ENCODE assay signal across 1 cellular context in the genomic region with DNA sequence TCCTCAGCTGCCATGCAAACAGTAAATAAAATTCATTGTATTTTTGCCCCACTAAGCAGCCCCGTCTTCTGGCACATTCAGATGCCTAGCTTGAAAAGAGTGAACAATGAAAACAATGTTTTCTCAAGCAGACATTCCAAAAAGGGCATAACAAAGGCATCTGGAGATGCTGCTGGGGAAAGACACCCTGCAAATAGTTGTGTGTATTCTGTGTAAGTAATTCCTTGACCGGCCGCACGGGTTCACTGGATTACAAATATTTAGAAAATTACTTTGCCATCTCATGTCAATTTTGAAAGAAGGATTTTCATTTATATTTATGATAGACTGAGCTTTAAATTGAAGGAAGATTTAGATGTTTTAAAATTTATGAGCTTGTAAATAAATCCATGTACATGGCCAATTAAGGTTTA.
A peak's percentile ranks its signal among the peaks of the same experiment; 100 is the strongest.
TF ChIP-seq lines count a peak whose summit lies in the region.

No MANE protein-coding gene starts in this region.

TF ChIP-seq in H1, 55 proteins besides CTCF, POLR2A, EP300 and RAD21:
- TF ChIP-seq EZH2 (IDR thresholded peaks at IDR 0.05; ENCODE audit: low read depth, low read length, severe bottlenecking) = no peak
- no peak for TF ChIP-seq ASH2L (IDR thresholded peaks at IDR 0.05; ENCODE audit: low read length)
- TF ChIP-seq TEAD4 (IDR thresholded peaks at IDR 0.05; ENCODE audit: low read depth, low read length) = peak; percentile 81; the same call in 1 of the 2 replicates
- TF ChIP-seq MAX (IDR thresholded peaks at IDR 0.05) = no peak
- TF ChIP-seq TCF12 (IDR thresholded peaks at IDR 0.05; ENCODE audit: low read depth, low read length) = 0 out of 2 replicates have a peak, but pooled peaks have one; percentile 50
- TF ChIP-seq POLR2AphosphoS5 (IDR thresholded peaks at IDR 0.05; ENCODE audit: low read depth, low read length) = no peak
- TF ChIP-seq, protein P1, sequence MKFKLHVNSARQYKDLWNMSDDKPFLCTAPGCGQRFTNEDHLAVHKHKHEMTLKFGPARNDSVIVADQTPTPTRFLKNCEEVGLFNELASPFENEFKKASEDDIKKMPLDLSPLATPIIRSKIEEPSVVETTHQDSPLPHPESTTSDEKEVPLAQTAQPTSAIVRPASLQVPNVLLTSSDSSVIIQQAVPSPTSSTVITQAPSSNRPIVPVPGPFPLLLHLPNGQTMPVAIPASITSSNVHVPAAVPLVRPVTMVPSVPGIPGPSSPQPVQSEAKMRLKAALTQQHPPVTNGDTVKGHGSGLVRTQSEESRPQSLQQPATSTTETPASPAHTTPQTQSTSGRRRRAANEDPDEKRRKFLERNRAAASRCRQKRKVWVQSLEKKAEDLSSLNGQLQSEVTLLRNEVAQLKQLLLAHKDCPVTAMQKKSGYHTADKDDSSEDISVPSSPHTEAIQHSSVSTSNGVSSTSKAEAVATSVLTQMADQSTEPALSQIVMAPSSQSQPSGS (IDR thresholded peaks at IDR 0.05; ENCODE audit: low read length) = no peak
- TF ChIP-seq FOSL1 (IDR thresholded peaks at IDR 0.05; ENCODE audit: insufficient read depth, low read depth, low read length) = no peak
- TF ChIP-seq SP1 (IDR thresholded peaks at IDR 0.05; ENCODE audit: low read depth, low read length) = peak; percentile 75; the same call in 1 of the 2 replicates
- TF ChIP-seq KDM4A (IDR thresholded peaks at IDR 0.05; ENCODE audit: low read depth, low read length, severe bottlenecking) = no peak
- no peak for TF ChIP-seq BCL11A (IDR thresholded peaks at IDR 0.05; ENCODE audit: low read depth in 2 of 2, low read length in 2 of 2)
- TF ChIP-seq JUN (IDR thresholded peaks at IDR 0.05; ENCODE audit: low read depth, low read length) = no peak
- TF ChIP-seq BRCA1 (IDR thresholded peaks at IDR 0.05; ENCODE audit: low read depth, low read length) = no peak
- no peak for TF ChIP-seq SIX5 (IDR thresholded peaks at IDR 0.05; ENCODE audit: low read depth, low read length)
- TF ChIP-seq SAP30 (IDR thresholded peaks at IDR 0.05; ENCODE audit: insufficient read depth, insufficient replicate concordance, low read length) = no peak
- no peak for TF ChIP-seq CREB1 (IDR thresholded peaks at IDR 0.05)
- no peak for TF ChIP-seq HDAC6 (IDR thresholded peaks at IDR 0.05; ENCODE audit: low read depth, low read length)
- TF ChIP-seq RFX5 (IDR thresholded peaks at IDR 0.05; ENCODE audit: borderline replicate concordance, low read depth, low read length) = no peak
- TF ChIP-seq SRF (IDR thresholded peaks at IDR 0.05; ENCODE audit: low read depth, low read length) = no peak
- TF ChIP-seq BACH1 (IDR thresholded peaks at IDR 0.05; ENCODE audit: low read length) = no peak
- TF ChIP-seq CBX5 (IDR thresholded peaks at IDR 0.05; ENCODE audit: low read depth, low read length) = no peak
- no peak for TF ChIP-seq PHF8 (conservative IDR thresholded peaks at IDR 0.05; ENCODE audit: low read depth, low read length)
- TF ChIP-seq MAFK (IDR thresholded peaks at IDR 0.05; ENCODE audit: low read depth, low read length) = no peak
- no peak for TF ChIP-seq JUND (IDR thresholded peaks at IDR 0.05; ENCODE audit: low read length)
- no peak for TF ChIP-seq ZNF274 (IDR thresholded peaks at IDR 0.05; ENCODE audit: borderline replicate concordance, extremely low read depth, low read length)
- TF ChIP-seq CHD1 (IDR thresholded peaks at IDR 0.05; ENCODE audit: low read depth, low read length) = no peak
- TF ChIP-seq SIRT6 (IDR thresholded peaks at IDR 0.05; ENCODE audit: low read length) = no peak
- no peak for TF ChIP-seq RBBP5 (IDR thresholded peaks at IDR 0.05; ENCODE audit: borderline replicate concordance, low read depth, low read length)
- no peak for TF ChIP-seq SP4 (IDR thresholded peaks at IDR 0.05; ENCODE audit: low read length)
- no peak for TF ChIP-seq GTF2F1 (IDR thresholded peaks at IDR 0.05; ENCODE audit: borderline replicate concordance, low read depth, low read length)
- TF ChIP-seq KDM1A (IDR thresholded peaks at IDR 0.05; ENCODE audit: borderline replicate concordance, low read length) = no peak
- TF ChIP-seq EGR1 (IDR thresholded peaks at IDR 0.05; ENCODE audit: borderline replicate concordance, low read depth, low read length) = no peak
- TF ChIP-seq SUZ12 (IDR thresholded peaks at IDR 0.05; ENCODE audit: low read length) = no peak
- no peak for TF ChIP-seq KDM5A (IDR thresholded peaks at IDR 0.05; ENCODE audit: low read length)
- TF ChIP-seq CBX8 (IDR thresholded peaks at IDR 0.05; ENCODE audit: borderline replicate concordance, low read depth, low read length) = no peak
- TF ChIP-seq CTBP2 (IDR thresholded peaks at IDR 0.05; ENCODE audit: borderline replicate concordance, insufficient read depth, insufficient read length, low read length) = no peak
- TF ChIP-seq USF2 (IDR thresholded peaks at IDR 0.05; ENCODE audit: low read length) = no peak
- TF ChIP-seq, protein P2, sequence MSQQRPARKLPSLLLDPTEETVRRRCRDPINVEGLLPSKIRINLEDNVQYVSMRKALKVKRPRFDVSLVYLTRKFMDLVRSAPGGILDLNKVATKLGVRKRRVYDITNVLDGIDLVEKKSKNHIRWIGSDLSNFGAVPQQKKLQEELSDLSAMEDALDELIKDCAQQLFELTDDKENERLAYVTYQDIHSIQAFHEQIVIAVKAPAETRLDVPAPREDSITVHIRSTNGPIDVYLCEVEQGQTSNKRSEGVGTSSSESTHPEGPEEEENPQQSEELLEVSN (IDR thresholded peaks at IDR 0.05) = no peak
- peak in 1 of 2 experiments; percentile 75; a peak in 1 of 4 replicates for TF ChIP-seq HDAC2 (IDR thresholded peaks at IDR 0.05; ENCODE audit: borderline replicate concordance in 1 of 2, low read depth in 2 of 2, low read length in 2 of 2)
- no peak for TF ChIP-seq RXRA (IDR thresholded peaks at IDR 0.05; ENCODE audit: insufficient read depth, low read depth, low read length)
- no peak for TF ChIP-seq SIN3A (conservative IDR thresholded peaks at IDR 0.05 in 1 of 2, IDR thresholded peaks at IDR 0.05 in 1 of 2; ENCODE audit: low read depth in 1 of 2, low read length in 2 of 2)
- no peak for TF ChIP-seq TBP (IDR thresholded peaks at IDR 0.05; ENCODE audit: low read depth, low read length)
- peak; percentile 74; the same call in 1 of the 2 replicates for TF ChIP-seq POU5F1 (IDR thresholded peaks at IDR 0.05; ENCODE audit: low read depth, low read length)
- TF ChIP-seq, protein P3, sequence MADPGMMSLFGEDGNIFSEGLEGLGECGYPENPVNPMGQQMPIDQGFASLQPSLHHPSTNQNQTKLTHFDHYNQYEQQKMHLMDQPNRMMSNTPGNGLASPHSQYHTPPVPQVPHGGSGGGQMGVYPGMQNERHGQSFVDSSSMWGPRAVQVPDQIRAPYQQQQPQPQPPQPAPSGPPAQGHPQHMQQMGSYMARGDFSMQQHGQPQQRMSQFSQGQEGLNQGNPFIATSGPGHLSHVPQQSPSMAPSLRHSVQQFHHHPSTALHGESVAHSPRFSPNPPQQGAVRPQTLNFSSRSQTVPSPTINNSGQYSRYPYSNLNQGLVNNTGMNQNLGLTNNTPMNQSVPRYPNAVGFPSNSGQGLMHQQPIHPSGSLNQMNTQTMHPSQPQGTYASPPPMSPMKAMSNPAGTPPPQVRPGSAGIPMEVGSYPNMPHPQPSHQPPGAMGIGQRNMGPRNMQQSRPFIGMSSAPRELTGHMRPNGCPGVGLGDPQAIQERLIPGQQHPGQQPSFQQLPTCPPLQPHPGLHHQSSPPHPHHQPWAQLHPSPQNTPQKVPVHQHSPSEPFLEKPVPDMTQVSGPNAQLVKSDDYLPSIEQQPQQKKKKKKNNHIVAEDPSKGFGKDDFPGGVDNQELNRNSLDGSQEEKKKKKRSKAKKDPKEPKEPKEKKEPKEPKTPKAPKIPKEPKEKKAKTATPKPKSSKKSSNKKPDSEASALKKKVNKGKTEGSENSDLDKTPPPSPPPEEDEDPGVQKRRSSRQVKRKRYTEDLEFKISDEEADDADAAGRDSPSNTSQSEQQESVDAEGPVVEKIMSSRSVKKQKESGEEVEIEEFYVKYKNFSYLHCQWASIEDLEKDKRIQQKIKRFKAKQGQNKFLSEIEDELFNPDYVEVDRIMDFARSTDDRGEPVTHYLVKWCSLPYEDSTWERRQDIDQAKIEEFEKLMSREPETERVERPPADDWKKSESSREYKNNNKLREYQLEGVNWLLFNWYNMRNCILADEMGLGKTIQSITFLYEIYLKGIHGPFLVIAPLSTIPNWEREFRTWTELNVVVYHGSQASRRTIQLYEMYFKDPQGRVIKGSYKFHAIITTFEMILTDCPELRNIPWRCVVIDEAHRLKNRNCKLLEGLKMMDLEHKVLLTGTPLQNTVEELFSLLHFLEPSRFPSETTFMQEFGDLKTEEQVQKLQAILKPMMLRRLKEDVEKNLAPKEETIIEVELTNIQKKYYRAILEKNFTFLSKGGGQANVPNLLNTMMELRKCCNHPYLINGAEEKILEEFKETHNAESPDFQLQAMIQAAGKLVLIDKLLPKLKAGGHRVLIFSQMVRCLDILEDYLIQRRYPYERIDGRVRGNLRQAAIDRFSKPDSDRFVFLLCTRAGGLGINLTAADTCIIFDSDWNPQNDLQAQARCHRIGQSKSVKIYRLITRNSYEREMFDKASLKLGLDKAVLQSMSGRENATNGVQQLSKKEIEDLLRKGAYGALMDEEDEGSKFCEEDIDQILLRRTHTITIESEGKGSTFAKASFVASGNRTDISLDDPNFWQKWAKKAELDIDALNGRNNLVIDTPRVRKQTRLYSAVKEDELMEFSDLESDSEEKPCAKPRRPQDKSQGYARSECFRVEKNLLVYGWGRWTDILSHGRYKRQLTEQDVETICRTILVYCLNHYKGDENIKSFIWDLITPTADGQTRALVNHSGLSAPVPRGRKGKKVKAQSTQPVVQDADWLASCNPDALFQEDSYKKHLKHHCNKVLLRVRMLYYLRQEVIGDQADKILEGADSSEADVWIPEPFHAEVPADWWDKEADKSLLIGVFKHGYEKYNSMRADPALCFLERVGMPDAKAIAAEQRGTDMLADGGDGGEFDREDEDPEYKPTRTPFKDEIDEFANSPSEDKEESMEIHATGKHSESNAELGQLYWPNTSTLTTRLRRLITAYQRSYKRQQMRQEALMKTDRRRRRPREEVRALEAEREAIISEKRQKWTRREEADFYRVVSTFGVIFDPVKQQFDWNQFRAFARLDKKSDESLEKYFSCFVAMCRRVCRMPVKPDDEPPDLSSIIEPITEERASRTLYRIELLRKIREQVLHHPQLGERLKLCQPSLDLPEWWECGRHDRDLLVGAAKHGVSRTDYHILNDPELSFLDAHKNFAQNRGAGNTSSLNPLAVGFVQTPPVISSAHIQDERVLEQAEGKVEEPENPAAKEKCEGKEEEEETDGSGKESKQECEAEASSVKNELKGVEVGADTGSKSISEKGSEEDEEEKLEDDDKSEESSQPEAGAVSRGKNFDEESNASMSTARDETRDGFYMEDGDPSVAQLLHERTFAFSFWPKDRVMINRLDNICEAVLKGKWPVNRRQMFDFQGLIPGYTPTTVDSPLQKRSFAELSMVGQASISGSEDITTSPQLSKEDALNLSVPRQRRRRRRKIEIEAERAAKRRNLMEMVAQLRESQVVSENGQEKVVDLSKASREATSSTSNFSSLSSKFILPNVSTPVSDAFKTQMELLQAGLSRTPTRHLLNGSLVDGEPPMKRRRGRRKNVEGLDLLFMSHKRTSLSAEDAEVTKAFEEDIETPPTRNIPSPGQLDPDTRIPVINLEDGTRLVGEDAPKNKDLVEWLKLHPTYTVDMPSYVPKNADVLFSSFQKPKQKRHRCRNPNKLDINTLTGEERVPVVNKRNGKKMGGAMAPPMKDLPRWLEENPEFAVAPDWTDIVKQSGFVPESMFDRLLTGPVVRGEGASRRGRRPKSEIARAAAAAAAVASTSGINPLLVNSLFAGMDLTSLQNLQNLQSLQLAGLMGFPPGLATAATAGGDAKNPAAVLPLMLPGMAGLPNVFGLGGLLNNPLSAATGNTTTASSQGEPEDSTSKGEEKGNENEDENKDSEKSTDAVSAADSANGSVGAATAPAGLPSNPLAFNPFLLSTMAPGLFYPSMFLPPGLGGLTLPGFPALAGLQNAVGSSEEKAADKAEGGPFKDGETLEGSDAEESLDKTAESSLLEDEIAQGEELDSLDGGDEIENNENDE (IDR thresholded peaks at IDR 0.05; ENCODE audit: insufficient replicate concordance, low read length) = peak; percentile 44
- TF ChIP-seq TAF7 (optimal IDR thresholded peaks at IDR 0.05; ENCODE audit: borderline replicate concordance, low read depth, low read length) = no peak
- no peak for TF ChIP-seq CEBPB (IDR thresholded peaks at IDR 0.05; ENCODE audit: low read depth, low read length)
- TF ChIP-seq GABPA (IDR thresholded peaks at IDR 0.05; ENCODE audit: borderline replicate concordance, insufficient read depth, low read length) = no peak
- no peak for TF ChIP-seq NANOG (IDR thresholded peaks at IDR 0.05; ENCODE audit: insufficient read depth, low read depth, low read length, poor library complexity, severe bottlenecking)
- TF ChIP-seq RNF2 (IDR thresholded peaks at IDR 0.05; ENCODE audit: borderline replicate concordance, low read depth, low read length, missing control alignments, poor library complexity, severe bottlenecking) = no peak
- TF ChIP-seq YY1 (IDR thresholded peaks at IDR 0.05; ENCODE audit: low read depth, low read length) = 0 out of 2 replicates have a peak, but pooled peaks have one; percentile 51
- no peak for TF ChIP-seq SP2 (IDR thresholded peaks at IDR 0.05; ENCODE audit: low read length)
- TF ChIP-seq TAF1 (IDR thresholded peaks at IDR 0.05; ENCODE audit: low read depth, low read length) = no peak
- TF ChIP-seq CHD2 (IDR thresholded peaks at IDR 0.05; ENCODE audit: low read length) = no peak
TF ChIP-seq in H1: peak in this region for 7.
